Comparison of ENCODE assay signal across 12 cellular contexts in the genomic region with DNA sequence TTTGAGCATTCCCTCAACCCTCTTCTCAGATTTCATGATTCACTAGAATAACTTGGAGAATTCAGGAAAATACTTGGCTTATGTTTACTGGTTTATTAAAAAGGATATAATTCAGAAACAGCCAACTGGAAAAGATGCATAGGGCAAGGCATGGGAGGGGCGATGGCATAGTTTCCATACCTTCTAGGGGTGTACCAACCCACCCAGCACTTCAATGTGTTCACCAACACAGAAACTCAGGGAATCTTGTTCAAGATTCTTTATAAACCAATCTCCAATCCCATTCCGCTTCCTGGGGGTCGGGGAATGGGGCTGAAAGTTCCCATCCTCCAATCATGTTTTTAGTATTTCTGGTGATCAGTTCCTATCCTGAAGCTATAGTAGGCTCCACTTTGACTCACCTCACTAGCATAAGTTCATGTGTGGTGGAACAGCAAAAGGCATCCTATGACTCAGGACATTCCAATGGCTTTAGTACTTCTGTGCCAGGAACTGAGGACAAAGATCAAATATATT.
DNase-seq lines count a peak whose midpoint lies in the region; ATAC-seq and TF ChIP-seq lines count a peak whose summit lies in the region.
"Had no signal": no experiment of that assay in that cellular context is flagged by ENCODE, and none has a peak within 500 bp of the region (broad histone marks: within the 10 kb centered on the region; RNA-seq: fewer than 3 reads in every experiment).

No MANE protein-coding gene starts in this region.

- peak overlapping the region; percentile 34 for H3K27ac Mint-ChIP-seq in osteocyte (ENCODE audit: unreplicated experiment)
- H3K27ac Mint-ChIP-seq: H9 had no signal

- POLR2A ChIA-PET in Panc1 (lab: Charles Lee), result interaction anchor here (0.5 kb wide), 1 partner anchor 300 kb away, joined by 3 read pairs; no protein-coding TSS in a partner anchor

- H3K9me3 ChIP-seq in Panc1 (ENCODE audit: control insufficient read depth, insufficient read depth, low read depth, low read length) (peaks cover 5% of the 10 kb centered on the region; the same call in 1 of the 2 replicates), mucosa of descending colon (no peaks in the 10 kb centered on the region)

- intact Hi-C loops in Panc1 (cut with micrococcal nuclease; ENCODE audit: unreplicated experiment), result no loop called here
- intact Hi-C loops in mucosa of descending colon (cut with DNase I, micrococcal nuclease), result no loop called here

- peak; percentile 93 for ATAC-seq in Panc1
- no peak for ATAC-seq in mucosa of descending colon
- no peak for ATAC-seq in HG03095 (IDR thresholded peaks at IDR 0.05; ENCODE audit: unreplicated experiment)
- ATAC-seq: right cardiac atrium had no signal

- peaks cover 20% of the 10 kb centered on the region for H3K4me1 ChIP-seq in Panc1 (ENCODE audit: control insufficient read depth, insufficient read depth, low read length)
- no peaks in the 10 kb centered on the region for H3K4me1 ChIP-seq in mucosa of descending colon (ENCODE audit: low read depth)

- H3K36me3 Mint-ChIP-seq in osteocyte (ENCODE audit: unreplicated experiment), result peaks cover 2% of the 10 kb centered on the region

- H3K4me3 Mint-ChIP-seq in osteocyte (ENCODE audit: unreplicated experiment), result no peak overlapping the region
- H3K4me3 Mint-ChIP-seq: H9 had no signal

- H3K9me3 Mint-ChIP-seq in osteocyte (ENCODE audit: unreplicated experiment), result no peaks in the 10 kb centered on the region
- H3K9me3 Mint-ChIP-seq: H9 had no signal

- BruUV-seq in Panc1 (replicated peaks; lab: Mats Ljungman, UMichigan), result no TSS peak

- H3K36me3 ChIP-seq in Panc1 (ENCODE audit: control insufficient read depth, insufficient read depth, low read length), result no peaks in the 10 kb centered on the region
- no peaks in the 10 kb centered on the region for H3K36me3 ChIP-seq in mucosa of descending colon (ENCODE audit: low read depth)

- H3K27me3 Mint-ChIP-seq in osteocyte (ENCODE audit: unreplicated experiment), result no peaks in the 10 kb centered on the region

- no peaks in the 10 kb centered on the region for H3K27me3 ChIP-seq in Panc1 (ENCODE audit: control insufficient read depth, insufficient read depth, low read length)

- peak overlapping the region; percentile 68 for H3K27ac ChIP-seq in Panc1 (ENCODE audit: low read length)
- peak overlapping the region; percentile 87 for H3K27ac ChIP-seq in epithelial cell of prostate

- H3K4me3 ChIP-seq in Panc1 (ENCODE audit: low read depth in 2 of 2, low read length in 2 of 2) (no peak overlapping the region), mucosa of descending colon (no peak overlapping the region)

- H3K4me1 Mint-ChIP-seq in osteocyte (ENCODE audit: unreplicated experiment), result peaks cover 51% of the 10 kb centered on the region

- peak; percentile 98 for DNase-seq in EH (ENCODE audit: low read depth)
- peak; percentile 84 for DNase-seq in Panc1 (ENCODE audit: low read depth, low spot score)
- DNase-seq in epithelial cell of prostate (ENCODE audit: low read depth, low spot score), result peak; percentile 93
- no peak for DNase-seq in osteocyte (ENCODE audit: extremely low spot score, unreplicated experiment)
- DNase-seq in mucosa of descending colon, result no peak
- DNase-seq in GM13976 (ENCODE audit: low spot score), result no peak
- DNase-seq in activated T-cell treated with anti-CD3 and anti-CD28 coated beads, Interleukin-2, amount 50 U/mL, for 48 hours, result no peak
- DNase-seq: H9; NCI-H1436 treated with DMSO at 0.1 percent for 48 hours; NK-92 treated with Interleukin-12 subunit alpha and Interleukin-12 subunit beta, amount 100 ng/mL, for 24 hours; right cardiac atrium had no signal

- in situ Hi-C loops in Panc1 (cut with HindIII; ENCODE audit: low pct_unique_long_range_greater_than_20kb, low sequenced_read_pairs), result no loop called here
- in situ Hi-C loops in GM13976 (cut with MboI; ENCODE audit: low sequenced_read_pairs, unreplicated experiment), result no loop called here

- CTCF ChIA-PET in Panc1 (lab: Charles Lee), result no interaction called here

- no peak for TF ChIP-seq CTCF in Panc1 (IDR thresholded peaks at IDR 0.05)
- no peak for TF ChIP-seq CTCF in osteocyte (IDR thresholded peaks at IDR 0.05)
- TF ChIP-seq CTCF in mucosa of descending colon (IDR thresholded peaks at IDR 0.05), result no peak
- no peak for TF ChIP-seq CTCF in GM13976 (IDR thresholded peaks at IDR 0.05; ENCODE audit: borderline replicate concordance, control extremely low read depth, extremely low read depth, insufficient read depth, missing control alignments)

Comparison
In these comparisons a context has a peak if more than half of its experiments do, and no peak if none do; other contexts are left out.
1. DNase-seq: peak in EH (single experiment), Panc1 (single experiment) and epithelial cell of prostate (single experiment); none in osteocyte (single experiment), mucosa of descending colon (0 of 3), GM13976 (single experiment) and activated T-cell treated with anti-CD3 and anti-CD28 coated beads, Interleukin-2, amount 50 U/mL, for 48 hours (0 of 2).